Comparison of ENCODE assay signal across 7 cellular contexts in the genomic region with DNA sequence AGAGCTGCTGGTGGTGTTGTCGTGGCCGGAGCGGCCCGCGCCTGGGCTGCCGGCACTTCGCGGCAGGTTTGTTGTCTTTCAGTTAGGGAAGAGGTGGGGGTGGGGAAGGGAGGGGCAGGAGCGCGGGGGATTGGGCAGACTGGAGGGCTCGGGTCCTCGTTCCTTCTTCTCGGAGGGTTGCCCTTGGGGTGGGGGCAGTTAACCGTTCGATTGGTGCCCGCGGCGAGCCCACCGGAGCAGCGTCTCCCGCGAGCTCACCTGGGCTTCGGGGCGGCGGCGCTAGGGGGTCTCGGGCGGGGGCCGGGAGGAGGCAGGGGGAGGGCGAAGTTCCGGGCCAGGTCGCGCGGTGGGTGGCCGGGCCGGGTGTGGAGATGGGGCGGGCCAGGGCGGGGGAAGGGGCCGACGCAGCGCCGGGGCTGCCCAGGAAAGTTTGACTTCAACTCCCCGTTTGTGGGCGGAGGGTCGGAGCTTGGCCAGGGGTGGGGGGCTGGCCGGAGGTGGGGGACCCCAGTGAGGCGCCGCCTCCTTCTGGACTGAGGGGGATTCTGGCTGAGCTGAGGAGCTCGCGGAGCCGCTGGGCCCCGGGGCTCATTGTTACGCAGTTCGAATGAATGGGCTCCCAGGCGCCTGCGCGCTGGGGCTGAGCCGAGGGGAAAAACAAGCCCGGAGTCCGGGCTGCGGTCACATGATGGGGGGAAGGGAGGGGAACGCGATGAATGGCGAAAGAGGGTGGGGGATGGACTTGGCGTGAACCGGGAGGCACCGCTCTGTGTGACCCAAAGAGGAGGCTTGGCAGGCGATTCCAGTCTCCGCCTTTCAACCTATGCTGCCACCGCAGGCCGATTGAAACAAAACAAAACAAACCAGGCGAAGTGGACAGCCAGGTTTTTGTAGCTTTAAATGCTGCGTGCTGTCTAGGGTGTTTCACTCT. TPM values are rescaled to one million over a fixed set of nuclear protein-coding genes. Genes with fewer than 3 reads are reported as not detected.
A peak's percentile ranks its signal among the peaks of the same experiment; 100 is the strongest.
DNase-seq lines count a peak whose midpoint lies in the region; ATAC-seq and TF ChIP-seq lines count a peak whose summit lies in the region.

No MANE protein-coding gene starts in this region.

- H3K27ac ChIP-seq in WERI-Rb-1 = peak overlapping the region; percentile 90
- peak overlapping the region; percentile 100 for H3K27ac ChIP-seq in breast epithelium

- TF ChIP-seq CTCF in WERI-Rb-1 (IDR thresholded peaks at IDR 0.05; ENCODE audit: low read depth, low read length) (0 out of 2 replicates have a peak, but pooled peaks have one; percentile 4), breast epithelium (IDR thresholded peaks at IDR 0.05) (peak in 1 of 3 donors; percentile 15)

- TF ChIP-seq POLR2A in breast epithelium (IDR thresholded peaks at IDR 0.05) = peak; percentile 13

- peak overlapping the region; percentile 74 for H3K4me2 ChIP-seq in skeletal muscle satellite cell (ENCODE audit: low read length)

- intact Hi-C loops in breast epithelium (cut with DNase I; ENCODE audit: low total_unique reads) = no loop called here

- H3K9me3 ChIP-seq in WERI-Rb-1 (ENCODE audit: severe bottlenecking) = no peaks in the 10 kb centered on the region
- H3K9me3 ChIP-seq in breast epithelium = no peaks in the 10 kb centered on the region
- H3K9me3 ChIP-seq in iPS-18c (ENCODE audit: control insufficient read depth, insufficient read depth, low read length) = no peaks in the 10 kb centered on the region
- H3K9me3 ChIP-seq in skeletal muscle satellite cell (replicated peaks; ENCODE audit: low read length) = no peaks in the 10 kb centered on the region

- DNase-seq in NCI-H2227 (lab: John Stamatoyannopoulos, UW; ENCODE audit: unreplicated experiment) (peak; percentile 97), WERI-Rb-1 (peak; percentile 95), breast epithelium (ENCODE audit: low spot score in 2 of 2) (peak; percentile 97 to 98)

- H3K4me3 ChIP-seq in WERI-Rb-1 (ENCODE audit: low read depth, low read length) (peak overlapping the region; percentile 57), breast epithelium (peak overlapping the region; percentile 85 to 93 (median 91)), iPS-18c (ENCODE audit: insufficient read depth, low read depth, low read length) (peak overlapping the region; percentile 90), skeletal muscle satellite cell (ENCODE audit: low read length) (peak overlapping the region; percentile 87)

- H3K9ac ChIP-seq in skeletal muscle satellite cell (ENCODE audit: low read depth, low read length) = peak overlapping the region; percentile 92

- no peaks in the 10 kb centered on the region for H3K27me3 ChIP-seq in WERI-Rb-1 (ENCODE audit: insufficient read depth, low read depth, severe bottlenecking)
- H3K27me3 ChIP-seq in breast epithelium = no peaks in the 10 kb centered on the region
- no peaks in the 10 kb centered on the region for H3K27me3 ChIP-seq in skeletal muscle satellite cell (ENCODE audit: control insufficient read depth, insufficient read depth, low read length)

- no peaks in the 10 kb centered on the region for H3K36me3 ChIP-seq in WERI-Rb-1
- no peaks in the 10 kb centered on the region for H3K36me3 ChIP-seq in breast epithelium
- no peaks in the 10 kb centered on the region for H3K36me3 ChIP-seq in skeletal muscle satellite cell (ENCODE audit: insufficient read depth, low read length)

- ATAC-seq in GM18511 (IDR thresholded peaks at IDR 0.05; ENCODE audit: unreplicated experiment) (peak; percentile 28), HG03135 (IDR thresholded peaks at IDR 0.05; ENCODE audit: unreplicated experiment) (peak; percentile 27)

- H3K4me1 ChIP-seq in breast epithelium = peaks cover 0 to 25% of the 10 kb centered on the region in 2 donors
- H3K4me1 ChIP-seq in skeletal muscle satellite cell (ENCODE audit: control insufficient read depth, insufficient read depth, low read length) = peaks cover 9% of the 10 kb centered on the region

RNA-seq across cellular contexts. Expression of gene HBP1, which starts 0.6 kb away (rescaled TPM):
- total RNA-seq in breast epithelium = 100 to 1,000 TPM; 166 to 269 (median 176) TPM
- 30.9 and 35.8 TPM in 2 replicates for total RNA-seq in skeletal muscle satellite cell (2012; rRNA removed)

Comparison
In these comparisons a context has a peak if more than half of its experiments do, and no peak if none do; other contexts are left out.
1. Peak in every context shown above with its lines: DNase-seq, ATAC-seq, H3K4me3 ChIP-seq and H3K27ac ChIP-seq.